Comparison of ENCODE assay signal across 9 cellular contexts in the genomic region with DNA sequence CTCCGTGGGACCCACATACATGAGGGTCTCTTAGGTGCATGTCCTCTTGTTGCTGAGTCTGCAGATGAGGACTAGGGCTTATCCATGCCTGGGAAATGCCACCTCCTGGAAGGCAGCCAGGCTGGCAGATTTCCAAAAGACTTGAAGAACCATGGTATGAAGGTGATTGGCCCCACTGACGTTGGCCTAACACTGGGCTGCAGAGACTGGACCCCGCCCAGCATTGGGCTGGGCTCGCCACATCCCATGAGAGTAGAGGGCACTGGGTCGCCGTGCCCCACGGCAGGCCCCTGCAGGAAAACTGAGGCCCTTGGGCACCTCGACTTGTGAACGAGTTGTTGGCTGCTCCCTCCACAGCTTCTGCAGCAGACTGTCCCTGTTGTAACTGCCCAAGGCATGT. TPM values are rescaled to one million over a fixed set of nuclear protein-coding genes. Genes with fewer than 3 reads are reported as not detected.
DNase-seq lines count a peak whose midpoint lies in the region; ATAC-seq and TF ChIP-seq lines count a peak whose summit lies in the region.
"Had no signal": no experiment of that assay in that cellular context is flagged by ENCODE, and none has a peak within 500 bp of the region (broad histone marks: within the 10 kb centered on the region; RNA-seq: fewer than 3 reads in every experiment).

No MANE protein-coding gene starts in this region.

- intact Hi-C loops in natural killer cell (cut with micrococcal nuclease) (no loop called here), left colon (cut with DNase I, micrococcal nuclease) (no loop called here)

- no peaks in the 10 kb centered on the region for H3F3A ChIP-seq in MM.1S (ENCODE audit: insufficient read depth, low read length)

- no peaks in the 10 kb centered on the region for H3K9me3 Mint-ChIP-seq in natural killer cell
- no peaks in the 10 kb centered on the region for H3K9me3 Mint-ChIP-seq in natural killer cell treated with Interleukin-12 subunit alpha and Interleukin-12 subunit beta and Interleukin-15 and Interleukin-18, amount 100 ng/mL, for 72 hours
- H3K9me3 Mint-ChIP-seq in activated T-helper 17 cell treated with anti-CD3 and anti-CD28 coated beads, Interleukin-2, amount 50 U/mL, for 72 hours, result no peaks in the 10 kb centered on the region
- H3K9me3 Mint-ChIP-seq: nephron had no signal

- H3K9me3 ChIP-seq in MM.1S (replicated peaks; ENCODE audit: insufficient read depth, low read length), result no peaks in the 10 kb centered on the region

- H3K27ac Mint-ChIP-seq in natural killer cell, result peak overlapping the region; percentile 94 to 95
- peak overlapping the region in 1 of 2 donors; percentile 21 for H3K27ac Mint-ChIP-seq in natural killer cell treated with Interleukin-12 subunit alpha and Interleukin-12 subunit beta and Interleukin-15 and Interleukin-18, amount 100 ng/mL, for 72 hours
- H3K27ac Mint-ChIP-seq in activated T-helper 17 cell treated with anti-CD3 and anti-CD28 coated beads, Interleukin-2, amount 50 U/mL, for 72 hours, result peak overlapping the region; percentile 50
- H3K27ac Mint-ChIP-seq: nephron had no signal

- peaks cover 12% of the 10 kb centered on the region; the same call in 1 of the 2 replicates for H3K4me1 ChIP-seq in MM.1S (ENCODE audit: low read length)

- H3K27me3 Mint-ChIP-seq in natural killer cell (ENCODE audit: low read depth in 2 of 2), result no peaks in the 10 kb centered on the region
- H3K27me3 Mint-ChIP-seq in natural killer cell treated with Interleukin-12 subunit alpha and Interleukin-12 subunit beta and Interleukin-15 and Interleukin-18, amount 100 ng/mL, for 72 hours, result no peaks in the 10 kb centered on the region
- H3K27me3 Mint-ChIP-seq in activated T-helper 17 cell treated with anti-CD3 and anti-CD28 coated beads, Interleukin-2, amount 50 U/mL, for 72 hours, result no peaks in the 10 kb centered on the region

- H3K9ac ChIP-seq in MM.1S (ENCODE audit: low read length), result no peak overlapping the region

- no peaks in the 10 kb centered on the region for H3K27me3 ChIP-seq in MM.1S (replicated peaks; ENCODE audit: insufficient read depth, low read length)

- H3K36me3 Mint-ChIP-seq in natural killer cell, result peaks cover 9% of the 10 kb centered on the region
- H3K36me3 Mint-ChIP-seq in natural killer cell treated with Interleukin-12 subunit alpha and Interleukin-12 subunit beta and Interleukin-15 and Interleukin-18, amount 100 ng/mL, for 72 hours, result peaks cover 12% of the 10 kb centered on the region
- H3K36me3 Mint-ChIP-seq in activated T-helper 17 cell treated with anti-CD3 and anti-CD28 coated beads, Interleukin-2, amount 50 U/mL, for 72 hours (ENCODE audit: low read depth), result peaks cover 70% of the 10 kb centered on the region

- H3K4me1 Mint-ChIP-seq in natural killer cell, result peaks cover 0 to 28% of the 10 kb centered on the region in 2 donors
- peaks cover 25 to 36% of the 10 kb centered on the region in 2 donors for H3K4me1 Mint-ChIP-seq in natural killer cell treated with Interleukin-12 subunit alpha and Interleukin-12 subunit beta and Interleukin-15 and Interleukin-18, amount 100 ng/mL, for 72 hours (ENCODE audit: low read depth in 2 of 2)
- peaks cover 13% of the 10 kb centered on the region for H3K4me1 Mint-ChIP-seq in activated T-helper 17 cell treated with anti-CD3 and anti-CD28 coated beads, Interleukin-2, amount 50 U/mL, for 72 hours
- H3K4me1 Mint-ChIP-seq: nephron had no signal

- no peak overlapping the region for H3K4me2 ChIP-seq in MM.1S (ENCODE audit: low read depth, low read length)

- no peak overlapping the region for H3K4me3 Mint-ChIP-seq in natural killer cell
- no peak overlapping the region for H3K4me3 Mint-ChIP-seq in natural killer cell treated with Interleukin-12 subunit alpha and Interleukin-12 subunit beta and Interleukin-15 and Interleukin-18, amount 100 ng/mL, for 72 hours
- H3K4me3 Mint-ChIP-seq in activated T-helper 17 cell treated with anti-CD3 and anti-CD28 coated beads, Interleukin-2, amount 50 U/mL, for 72 hours, result no peak overlapping the region
- H3K4me3 Mint-ChIP-seq: nephron had no signal

- no peak for ATAC-seq in natural killer cell
- ATAC-seq in natural killer cell treated with Interleukin-12 subunit alpha and Interleukin-12 subunit beta and Interleukin-15 and Interleukin-18, amount 100 ng/mL, for 72 hours, result no peak
- no peak for ATAC-seq in activated T-helper 17 cell treated with anti-CD3 and anti-CD28 coated beads, Interleukin-2, amount 50 U/mL, for 72 hours (replicated peaks)
- ATAC-seq in left colon, result peak; percentile 67
- ATAC-seq in GM18502 (IDR thresholded peaks at IDR 0.05; ENCODE audit: poor library complexity, unreplicated experiment), result no peak

- H3K9me2 ChIP-seq in MM.1S (replicated peaks; ENCODE audit: insufficient read depth, low read length), result no peaks in the 10 kb centered on the region

- no peaks in the 10 kb centered on the region for H3K79me2 ChIP-seq in MM.1S (ENCODE audit: low read length)

- H3K36me3 ChIP-seq in MM.1S (replicated peaks; ENCODE audit: insufficient read depth, low read length), result no peaks in the 10 kb centered on the region

- no peak for DNase-seq in natural killer cell
- DNase-seq in natural killer cell treated with Interleukin-12 subunit alpha and Interleukin-12 subunit beta and Interleukin-15 and Interleukin-18, amount 100 ng/mL, for 72 hours (ENCODE audit: low spot score), result no peak
- DNase-seq in left colon, result peak; percentile 88 to 92
- peak; percentile 55 for DNase-seq in ureter (ENCODE audit: low spot score)
- no peak for DNase-seq in MM.1S
- no peak for DNase-seq in NCI-H345 (lab: John Stamatoyannopoulos, UW)

- no peaks in the 10 kb centered on the region for H4K20me1 ChIP-seq in MM.1S (ENCODE audit: insufficient read depth, low read length)

- TF ChIP-seq CTCF in natural killer cell (IDR thresholded peaks at IDR 0.05) (no peak), MM.1S (IDR thresholded peaks at IDR 0.05; ENCODE audit: low read length) (no peak)

- H3K27ac ChIP-seq in MM.1S (ENCODE audit: low read length), result no peak overlapping the region

- H2AFZ ChIP-seq in MM.1S (ENCODE audit: low read length), result no peak overlapping the region

- no peak overlapping the region for H3K4me3 ChIP-seq in MM.1S (ENCODE audit: low read length)

RNA-seq across cellular contexts. Expression of gene IL21R, which starts 38.2 kb away (rescaled TPM):
- total RNA-seq in natural killer cell, result 10 to 100 TPM; 24.3 to 45.7 (median 26.5) TPM
- total RNA-seq in natural killer cell treated with Interleukin-12 subunit alpha and Interleukin-12 subunit beta and Interleukin-15 and Interleukin-18, amount 100 ng/mL, for 72 hours, result 10 to 100 TPM; 58.3 to 64.4 TPM
- total RNA-seq in activated T-helper 17 cell treated with anti-CD3 and anti-CD28 coated beads, Interleukin-2, amount 50 U/mL, for 72 hours, result 10 to 100 TPM; 41.8 to 53.6 TPM
- total RNA-seq in left colon, result 1 to 10 TPM in 1 of 2 donors, under 1 TPM in 1; 0.40 to 1.0 TPM
- 0.60 TPM for total RNA-seq in ureter

RNA-seq across cellular contexts. Expression of gene IL4R, which starts 50.0 kb away (rescaled TPM):
- total RNA-seq in natural killer cell (10 to 100 TPM; 70.2 to 87.2 (median 86.0) TPM), left colon (100 to 1,000 TPM; 118 to 140 TPM), ureter (135 TPM)
- total RNA-seq in natural killer cell treated with Interleukin-12 subunit alpha and Interleukin-12 subunit beta and Interleukin-15 and Interleukin-18, amount 100 ng/mL, for 72 hours, result 100 to 1,000 TPM; 213 to 224 TPM
- 100 to 1,000 TPM; 163 to 216 TPM for total RNA-seq in activated T-helper 17 cell treated with anti-CD3 and anti-CD28 coated beads, Interleukin-2, amount 50 U/mL, for 72 hours

Comparison
In these comparisons a context has a peak if more than half of its experiments do, and no peak if none do; other contexts are left out.
1. DNase-seq: peak in left colon (2 of 2) and ureter (single experiment); none in natural killer cell (single experiment), natural killer cell treated with Interleukin-12 subunit alpha and Interleukin-12 subunit beta and Interleukin-15 and Interleukin-18, amount 100 ng/mL, for 72 hours (single experiment), MM.1S (single experiment) and NCI-H345 (single experiment).
2. RNA of gene IL21R, which starts 38.2 kb away (total RNA-seq): 58.3 to 64.4 TPM in natural killer cell treated with Interleukin-12 subunit alpha and Interleukin-12 subunit beta and Interleukin-15 and Interleukin-18, amount 100 ng/mL, for 72 hours, 41.8 to 53.6 TPM in activated T-helper 17 cell treated with anti-CD3 and anti-CD28 coated beads, Interleukin-2, amount 50 U/mL, for 72 hours and 24.3 to 45.7 TPM in natural killer cell; 0.40 to 1.0 TPM in left colon and 0.60 TPM in ureter (single experiment); every median in the first group is over 10 times any median in the second.